8 cellular contexts compared by ENCODE assay signal in the genomic region with DNA sequence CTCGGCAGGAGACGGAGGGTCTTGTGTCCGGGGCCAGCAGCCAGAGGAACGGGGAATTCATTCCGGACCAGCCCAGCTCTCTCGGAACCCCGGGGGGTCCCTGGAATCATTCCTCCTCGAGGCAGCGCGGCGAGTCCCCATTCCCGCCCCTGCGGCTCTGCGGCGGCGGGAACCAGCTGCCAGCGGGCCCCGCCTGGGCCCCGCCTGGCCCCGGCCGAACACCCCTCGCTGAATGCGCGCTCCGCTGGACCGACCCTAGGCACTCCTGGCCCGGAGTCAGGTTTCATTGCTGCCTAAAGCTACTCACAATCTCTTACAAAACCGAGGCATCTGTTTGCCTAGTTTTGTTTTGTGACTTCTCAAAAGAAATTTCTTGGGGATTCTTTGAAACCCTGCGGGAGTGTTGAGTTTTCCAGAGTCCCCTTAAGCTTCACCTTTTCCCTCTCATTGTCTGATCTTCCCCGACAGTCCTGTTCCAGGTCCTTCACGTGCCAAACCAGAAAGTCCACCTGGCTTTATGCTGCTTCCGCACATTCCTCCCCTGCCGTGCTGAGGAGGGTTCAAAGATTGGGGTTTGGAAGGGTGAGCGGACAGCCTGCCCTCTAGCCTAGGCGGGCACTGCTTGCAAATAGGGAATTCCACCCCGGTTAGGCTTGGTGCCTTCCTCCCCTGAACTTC. TPM values are rescaled to one million over a fixed set of nuclear protein-coding genes. Genes with fewer than 3 reads are reported as not detected.
DNase-seq lines count a peak whose midpoint lies in the region; ATAC-seq, FAIRE-seq and TF ChIP-seq lines count a peak whose summit lies in the region.

No MANE protein-coding gene starts in this region.

- no peak overlapping the region for H4K91ac ChIP-seq in mesenchymal stem cell (ENCODE audit: low read length)

- TF ChIP-seq CTCF in A549 (IDR thresholded peaks at IDR 0.05) (no peak), GM13976 (IDR thresholded peaks at IDR 0.05; ENCODE audit: borderline replicate concordance, control extremely low read depth, extremely low read depth, insufficient read depth, missing control alignments) (no peak), RWPE2 (IDR thresholded peaks at IDR 0.05; ENCODE audit: poor library complexity, severe bottlenecking) (no peak), tibial nerve (IDR thresholded peaks at IDR 0.05) (no peak)

- TF ChIP-seq EP300 in A549 (IDR thresholded peaks at IDR 0.05): no peak
- peak in 1 of 2 donors; percentile 4 for TF ChIP-seq EP300 in tibial nerve (IDR thresholded peaks at IDR 0.05)

- H4K8ac ChIP-seq in mesenchymal stem cell (ENCODE audit: low read length): peak overlapping the region; percentile 73

- ATAC-seq in A549: peak; percentile 74 to 80
- peak; percentile 24 for ATAC-seq in HG02981 (IDR thresholded peaks at IDR 0.05; ENCODE audit: unreplicated experiment)
- peak; percentile 40 for ATAC-seq in RWPE2 (ENCODE audit: low read depth)

- peak overlapping the region; percentile 93 for H3K4me2 ChIP-seq in A549
- H3K4me2 ChIP-seq in mesenchymal stem cell (ENCODE audit: low read length, poor library complexity, severe bottlenecking): peak overlapping the region; percentile 65

- H3K4me3 ChIP-seq in A549: peak overlapping the region; percentile 82
- peak overlapping the region; percentile 53 for H3K4me3 ChIP-seq in RWPE2 (ENCODE audit: severe bottlenecking)
- peak overlapping the region; percentile 53 for H3K4me3 ChIP-seq in ectodermal cell (ENCODE audit: insufficient read depth, low read depth, low read length)
- H3K4me3 ChIP-seq in mesenchymal stem cell (ENCODE audit: insufficient read depth in 1 of 2, low read depth in 1 of 2, low read length in 2 of 2): peak overlapping the region; percentile 77 to 99
- H3K4me3 ChIP-seq in tibial nerve: peak overlapping the region; percentile 63 to 89 (median 74)

- DNase-seq in A549 (ENCODE audit: low read depth in 1 of 2, low spot score in 1 of 2) (peak in 1 of 2 experiments; percentile 15), GM13976 (ENCODE audit: low spot score) (peak; percentile 41), RWPE2 (ENCODE audit: low spot score) (no peak), mesenchymal stem cell (peak; percentile 63), tibial nerve (ENCODE audit: low spot score in 2 of 2) (peak in 1 of 2 donors; percentile 23), NOMO-1 treated with dmso at 0.1 percent for 144 hours (lab: John Stamatoyannopoulos, UW; ENCODE audit: unreplicated experiment) (no peak)

- peak overlapping the region; percentile 69 to 97 for H3K18ac ChIP-seq in mesenchymal stem cell (ENCODE audit: low read depth in 1 of 2, low read length in 2 of 2)

- peak overlapping the region; percentile 73 to 88 for H3K27ac ChIP-seq in A549
- H3K27ac ChIP-seq in RWPE2 (ENCODE audit: poor library complexity, severe bottlenecking): peak overlapping the region; percentile 83
- no peak overlapping the region for H3K27ac ChIP-seq in ectodermal cell (ENCODE audit: insufficient read depth, low read depth, low read length, poor library complexity, severe bottlenecking)
- H3K27ac ChIP-seq in mesenchymal stem cell (ENCODE audit: low read length, poor library complexity, severe bottlenecking): peak overlapping the region; percentile 25
- H3K27ac ChIP-seq in tibial nerve: peak overlapping the region; percentile 90 to 97 (median 94)

- TF ChIP-seq POLR2A in A549 (IDR thresholded peaks at IDR 0.05; ENCODE audit: low read length) (no peak), tibial nerve (IDR thresholded peaks at IDR 0.05) (no peak)

- H3K9ac ChIP-seq in mesenchymal stem cell (ENCODE audit: low read length): peak overlapping the region; percentile 96

- no peak overlapping the region for H2AFZ ChIP-seq in mesenchymal stem cell (ENCODE audit: low read depth, low read length)

- H2BK5ac ChIP-seq in mesenchymal stem cell (ENCODE audit: low read depth, low read length, poor library complexity, severe bottlenecking): peak overlapping the region; percentile 0

- H2BK12ac ChIP-seq in mesenchymal stem cell (ENCODE audit: low read length in 2 of 2): peak overlapping the region in 1 of 2 experiments; percentile 54

- H3K9me3 ChIP-seq in A549 (no peaks in the 10 kb centered on the region), RWPE2 (ENCODE audit: severe bottlenecking) (no peaks in the 10 kb centered on the region), ectodermal cell (ENCODE audit: control insufficient read depth, low read length) (no peaks in the 10 kb centered on the region), mesenchymal stem cell (ENCODE audit: control insufficient read depth, low read length) (no peaks in the 10 kb centered on the region), tibial nerve (no peaks in the 10 kb centered on the region)

- H2BK120ac ChIP-seq in mesenchymal stem cell (ENCODE audit: low read depth, low read length): no peak overlapping the region

- WGBS in A549 (ENCODE audit: missing lambda C conversion rate): 0% methylated on average over 7 of the region's 36 CpGs
- 1% methylated on average over 36 of the region's 36 CpGs for whole genome bisulfite sequencing in ectodermal cell, 2 experiments
- 2% methylated on average over 28 of the region's 36 CpGs for WGBS in mesenchymal stem cell
- WGBS in tibial nerve, 2 donors: 1% methylated on average over 12 to 36 of the region's 36 CpGs

- no peak for FAIRE-seq in A549 (lab: Jason Lieb, UNC)

- no peaks in the 10 kb centered on the region for H3K36me3 ChIP-seq in RWPE2 (ENCODE audit: low read depth)
- H3K36me3 ChIP-seq in ectodermal cell (ENCODE audit: control insufficient read depth, insufficient read depth, low read length): no peaks in the 10 kb centered on the region
- H3K36me3 ChIP-seq in mesenchymal stem cell (ENCODE audit: control insufficient read depth in 1 of 2, insufficient read depth in 2 of 2, low read depth in 1 of 2, low read length in 2 of 2): no peaks in the 10 kb centered on the region
- H3K36me3 ChIP-seq in tibial nerve: no peaks in the 10 kb centered on the region

- H3K4me1 ChIP-seq in A549: peaks cover 29% of the 10 kb centered on the region
- peaks cover 39% of the 10 kb centered on the region for H3K4me1 ChIP-seq in RWPE2 (ENCODE audit: insufficient read depth, poor library complexity, severe bottlenecking)
- peaks cover 22% of the 10 kb centered on the region for H3K4me1 ChIP-seq in ectodermal cell (ENCODE audit: control insufficient read depth, insufficient read depth, low read length)
- peaks cover 14% of the 10 kb centered on the region for H3K4me1 ChIP-seq in mesenchymal stem cell (ENCODE audit: control insufficient read depth, insufficient read depth, low read depth, low read length)
- H3K4me1 ChIP-seq in tibial nerve: peaks cover 0 to 40% (median 7%) of the 10 kb centered on the region in 4 donors

- H3K79me1 ChIP-seq in mesenchymal stem cell (replicated peaks; ENCODE audit: low read length, poor library complexity, severe bottlenecking): no peaks in the 10 kb centered on the region

- H2AK5ac ChIP-seq in mesenchymal stem cell (ENCODE audit: low read length, severe bottlenecking): no peak overlapping the region

- H3K4ac ChIP-seq in mesenchymal stem cell (ENCODE audit: low read depth in 1 of 2, low read length in 2 of 2): peak overlapping the region in 1 of 2 experiments; percentile 5

- H3K14ac ChIP-seq in mesenchymal stem cell (ENCODE audit: low read length in 2 of 2): peak overlapping the region in 1 of 2 experiments; percentile 28

- in situ Hi-C loops in GM13976 (cut with MboI; ENCODE audit: low sequenced_read_pairs, unreplicated experiment): no loop called here

- no peak for TF ChIP-seq RAD21 in A549 (conservative IDR thresholded peaks at IDR 0.05 in 1 of 2, IDR thresholded peaks at IDR 0.05 in 1 of 2)

- peak overlapping the region; percentile 82 for H2BK15ac ChIP-seq in mesenchymal stem cell (ENCODE audit: low read depth, poor library complexity, severe bottlenecking)

- H3K23ac ChIP-seq in mesenchymal stem cell (ENCODE audit: low read length in 2 of 2): peak overlapping the region in 1 of 2 experiments; percentile 16

- CTCF ChIA-PET in A549 (lab: Yijun Ruan, JAX): interaction anchor here (0.5 to 5.8 kb wide), 5 partner anchors 23 to 134 kb away, joined by 3 to 41 read pairs (median 4); no protein-coding TSS in a partner anchor

- POLR2A ChIA-PET in A549 (lab: Yijun Ruan, JAX): interaction anchor here (0.8 to 1.3 kb wide), 5 partner anchors 35 to 134 kb away, joined by 4 to 10 read pairs (median 4); a partner anchor contains a TSS

- H3K27me3 ChIP-seq in RWPE2 (ENCODE audit: insufficient read depth, poor library complexity, severe bottlenecking) (no peaks in the 10 kb centered on the region), ectodermal cell (ENCODE audit: control insufficient read depth, insufficient read depth, low read length, poor library complexity, severe bottlenecking) (peaks cover 95% of the 10 kb centered on the region), mesenchymal stem cell (ENCODE audit: control insufficient read depth in 1 of 2, insufficient read depth in 1 of 2, low read length in 2 of 2) (no peaks in the 10 kb centered on the region), tibial nerve (no peaks in the 10 kb centered on the region)

TF ChIP-seq in A549, 52 proteins besides CTCF, POLR2A, EP300 and RAD21 (continues in another document):
- TF ChIP-seq CHD4 (IDR thresholded peaks at IDR 0.05; ENCODE audit: borderline replicate concordance): no peak

RNA-seq across cellular contexts. Expression of a gene that starts 0.8 kb away (rescaled TPM):
- polyA plus RNA-seq in A549 (2011; rRNA removed) (6.0 and 7.2 TPM in 2 replicates), A549 (2017; fragmentation: RNase III; extraction: RNeasy Plus Mini Kit Qiagen cat#74134 plus additional on column Dnase treatment) (7.0 to 8.1 TPM (median 7.5 TPM) in 3 replicates)
- 6.1 TPM in 2 replicates for polyA plus RNA-seq in A549 (2012; cell fraction: cytosol; rRNA removed)
- polyA plus RNA-seq in A549 (2012; cell fraction: nucleus; rRNA removed): 7.2 and 10.1 TPM in 2 replicates
- 7.3 and 8.7 TPM in 2 replicates for polyA minus RNA-seq in A549 (2011; rRNA and poly(A)+ RNA removed)
- polyA plus RNA-seq in ectodermal cell (2013, experiment 1 of 4): 7.1 TPM
- polyA plus RNA-seq in ectodermal cell (2013, experiment 2 of 4): 10.7 TPM
- polyA plus RNA-seq in ectodermal cell (2013, experiment 3 of 4): 7.1 TPM
- polyA plus RNA-seq in ectodermal cell (2013, experiment 4 of 4): 9.3 TPM
- 24.9 TPM for polyA plus RNA-seq in mesenchymal stem cell (2013, experiment 1 of 2)
- polyA plus RNA-seq in mesenchymal stem cell (2013, experiment 2 of 2): 24.0 TPM
- 100 to 1,000 TPM; 131 to 217 (median 206) TPM for total RNA-seq in tibial nerve

RNA-seq across cellular contexts. Expression of a gene that starts 48.7 kb away (rescaled TPM):
- polyA plus RNA-seq in A549 (2011; rRNA removed): 6.1 and 6.3 TPM in 2 replicates
- polyA plus RNA-seq in A549 (2012; cell fraction: cytosol; rRNA removed): 1.0 and 1.2 TPM in 2 replicates
- 1.7 and 2.3 TPM in 2 replicates for polyA plus RNA-seq in A549 (2012; cell fraction: nucleus; rRNA removed)
- 2.8 to 3.0 TPM (median 3.0 TPM) in 3 replicates for polyA plus RNA-seq in A549 (2017; fragmentation: RNase III; extraction: RNeasy Plus Mini Kit Qiagen cat#74134 plus additional on column Dnase treatment)
- polyA minus RNA-seq in A549 (2011; rRNA and poly(A)+ RNA removed): 2.8 TPM in 2 replicates
- 13.5 TPM for polyA plus RNA-seq in ectodermal cell (2013, experiment 1 of 4)
- 12.6 TPM for polyA plus RNA-seq in ectodermal cell (2013, experiment 2 of 4)
- polyA plus RNA-seq in ectodermal cell (2013, experiment 3 of 4): 8.6 TPM
- 9.5 TPM for polyA plus RNA-seq in ectodermal cell (2013, experiment 4 of 4)
- 4.2 TPM for polyA plus RNA-seq in mesenchymal stem cell (2013, experiment 1 of 2)
- polyA plus RNA-seq in mesenchymal stem cell (2013, experiment 2 of 2): 3.8 TPM
- total RNA-seq in tibial nerve: 10 to 100 TPM in 1 of 4 donors, 1 to 10 TPM in 3; 5.9 to 11.1 (median 6.9) TPM

Comparison
In these comparisons a context has a peak if more than half of its experiments do, and no peak if none do; other contexts are left out.
1. ATAC-seq: peak in every context shown above with its lines; median percentile 77 in A549; 40 in RWPE2; 24 in HG02981.
2. DNase-seq: peak in GM13976 (single experiment) and mesenchymal stem cell (single experiment); none in RWPE2 (single experiment) and NOMO-1 treated with dmso at 0.1 percent for 144 hours (single experiment).
3. Peak in every context shown above with its lines, with median percentiles within 50 percentile points of each other: H3K4me3 ChIP-seq.